17 cellular contexts compared by ENCODE assay signal in the genomic region with DNA sequence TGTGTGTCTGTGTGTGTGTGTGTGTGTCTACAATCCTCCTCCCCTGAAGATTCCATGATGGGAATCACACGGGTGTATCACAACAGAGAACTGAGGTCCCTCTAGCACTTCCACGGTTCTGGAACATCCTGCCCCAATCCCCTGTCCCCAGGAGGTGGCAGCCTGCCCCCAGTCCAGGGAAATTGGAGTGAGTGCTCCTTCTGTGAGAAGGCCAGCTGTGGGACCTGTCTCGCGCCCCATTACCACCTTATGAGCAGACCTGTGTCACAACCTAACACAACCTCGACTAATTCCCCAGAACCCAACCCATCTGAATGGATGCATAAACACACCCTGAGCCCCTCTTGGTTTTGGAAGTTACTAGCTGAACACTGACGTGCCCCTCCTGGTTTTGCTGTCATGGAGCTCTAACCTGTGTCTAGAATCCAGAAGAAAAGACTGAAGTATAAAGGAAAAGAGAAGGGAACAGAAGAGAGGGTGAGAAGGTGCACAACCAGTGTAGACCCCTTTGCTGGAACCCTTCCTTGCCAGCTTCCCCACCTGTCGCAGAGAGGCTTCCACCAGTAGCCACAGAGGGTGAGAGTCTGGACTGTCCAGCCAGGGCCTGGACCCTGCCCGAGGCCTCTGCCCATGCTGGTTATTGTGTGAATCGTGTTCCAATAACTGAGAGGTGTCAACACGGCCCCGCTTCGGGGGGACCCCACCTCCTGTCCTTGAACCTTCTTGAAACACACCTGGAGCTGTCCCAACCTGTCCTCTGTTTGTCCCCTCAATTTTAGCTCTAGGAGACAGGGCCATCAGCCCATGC. TPM values are rescaled to one million over a fixed set of nuclear protein-coding genes. Genes with fewer than 3 reads are reported as not detected.
DNase-seq lines count a peak whose midpoint lies in the region; ATAC-seq and TF ChIP-seq lines count a peak whose summit lies in the region.
"Had no signal": no experiment of that assay in that cellular context is flagged by ENCODE, and none has a peak within 500 bp of the region (broad histone marks: within the 10 kb centered on the region; RNA-seq: fewer than 3 reads in every experiment).

No MANE protein-coding gene starts in this region.

- peak overlapping the region in 2 of 5 donors; percentile 56 to 79 for H3K9ac ChIP-seq in subcutaneous abdominal adipose tissue (ENCODE audit: low read length in 5 of 5)

- H3F3A ChIP-seq in PC-9 (ENCODE audit: insufficient read depth, low read depth), result no peaks in the 10 kb centered on the region

- H3K9me3 ChIP-seq in PC-9 (ENCODE audit: insufficient read depth, low read depth) (no peaks in the 10 kb centered on the region), subcutaneous abdominal adipose tissue (ENCODE audit: control insufficient read depth in 5 of 5, low read length in 5 of 5) (no peaks in the 10 kb centered on the region), mucosa of descending colon (no peaks in the 10 kb centered on the region)
- H3K9me3 ChIP-seq: HAP-1 had no signal

- peak; percentile 10 for DNase-seq in NCI-H748 (lab: John Stamatoyannopoulos, UW; ENCODE audit: unreplicated experiment)
- no peak for DNase-seq in NCI-H748 treated with DMSO at 0.1 percent for 48 hours (lab: John Stamatoyannopoulos, UW)
- DNase-seq in PC-9, result no peak
- no peak for DNase-seq in foreskin keratinocyte
- no peak for DNase-seq in NCI-H1436 (lab: John Stamatoyannopoulos, UW)
- DNase-seq in mucosa of descending colon, result no peak
- no peak for DNase-seq in C1 segment of cervical spinal cord (lab: John Stamatoyannopoulos, UW)
- DNase-seq: activated CD4-positive, alpha-beta memory T cell treated with anti-CD3 and anti-CD28 coated beads, Interleukin-2, amount 10 ng/mL, durations not matched to agents 7 days and 5 days; central memory CD4-positive, alpha-beta T cell; natural killer cell; NCI-H2081; NK-92 treated with Interleukin-12 subunit alpha and Interleukin-12 subunit beta, amount 100 ng/mL, for 24 hours; trophoblast cell had no signal

- CTCF ChIA-PET in PC-9 (lab: Charles Lee), result no interaction called here

- POLR2A ChIA-PET in PC-9 (lab: Charles Lee; ENCODE audit: unreplicated experiment), result no interaction called here

- H3K27me3 ChIP-seq in PC-9 (ENCODE audit: insufficient read depth, low read depth) (peaks cover 90% of the 10 kb centered on the region), foreskin keratinocyte (peaks cover 3% of the 10 kb centered on the region), subcutaneous abdominal adipose tissue (ENCODE audit: control insufficient read depth in 5 of 5, insufficient read depth in 4 of 5, low read length in 5 of 5) (peaks cover 0 to 37% (median 20%) of the 10 kb centered on the region in 5 donors)

- no peaks in the 10 kb centered on the region for H3K79me2 ChIP-seq in PC-9 (ENCODE audit: low read depth)

- TF ChIP-seq CTCF in PC-9 (conservative IDR thresholded peaks at IDR 0.05), result peak; percentile 34
- peak; percentile 32 for TF ChIP-seq CTCF in foreskin keratinocyte (conservative IDR thresholded peaks at IDR 0.05)
- no peak for TF ChIP-seq CTCF in mucosa of descending colon (IDR thresholded peaks at IDR 0.05)

- H3K4me1 ChIP-seq in PC-9 (replicated peaks; ENCODE audit: insufficient read depth) (no peaks in the 10 kb centered on the region), foreskin keratinocyte (no peaks in the 10 kb centered on the region), subcutaneous abdominal adipose tissue (ENCODE audit: control insufficient read depth in 5 of 5, insufficient read depth in 5 of 5, low read length in 5 of 5) (peaks cover 7 to 48% (median 19%) of the 10 kb centered on the region in 5 donors), mucosa of descending colon (ENCODE audit: low read depth) (no peaks in the 10 kb centered on the region)
- H3K4me1 ChIP-seq: HAP-1 had no signal

- H3K4me2 ChIP-seq in PC-9, result no peak overlapping the region
- H3K4me2 ChIP-seq: smooth muscle cell had no signal

- BruUV-seq in PC-9 (replicated peaks; lab: Mats Ljungman, UMichigan), result no TSS peak

- H3K4me3 ChIP-seq in PC-9 (no peak overlapping the region), subcutaneous abdominal adipose tissue (ENCODE audit: low read depth in 1 of 5, low read length in 5 of 5) (peak overlapping the region in 4 of 5 donors; percentile 70 to 83 (median 78)), mucosa of descending colon (no peak overlapping the region)
- H3K4me3 ChIP-seq: HAP-1, smooth muscle cell had no signal

- H3K36me3 ChIP-seq in PC-9 (ENCODE audit: low read depth) (no peaks in the 10 kb centered on the region), subcutaneous abdominal adipose tissue (ENCODE audit: control insufficient read depth in 5 of 5, insufficient read depth in 5 of 5, low read length in 5 of 5) (peaks cover 0 to 31% (median 27%) of the 10 kb centered on the region in 5 donors), mucosa of descending colon (ENCODE audit: low read depth) (no peaks in the 10 kb centered on the region)
- H3K36me3 ChIP-seq: HAP-1 had no signal

- intact Hi-C loops in PC-9 (cut with micrococcal nuclease; ENCODE audit: unreplicated experiment), result loop anchor here (5.0 kb wide), 1 partner anchor 261 kb away; no protein-coding TSS in a partner anchor
- intact Hi-C loops in mucosa of descending colon (cut with DNase I, micrococcal nuclease), result no loop called here

- H2AFZ ChIP-seq in PC-9, result no peak overlapping the region

- no peak for ATAC-seq in foreskin keratinocyte
- no peak for ATAC-seq in mucosa of descending colon

- H3K27ac ChIP-seq in PC-9, result no peak overlapping the region
- no peak overlapping the region for H3K27ac ChIP-seq in foreskin keratinocyte
- peak overlapping the region; percentile 57 for H3K27ac ChIP-seq in subcutaneous abdominal adipose tissue (ENCODE audit: low read depth, low read length)

- H4K20me1 ChIP-seq in PC-9 (ENCODE audit: insufficient read depth), result no peaks in the 10 kb centered on the region

- no peaks in the 10 kb centered on the region for H3K9me2 ChIP-seq in PC-9 (ENCODE audit: insufficient read depth)

RNA-seq across cellular contexts. Expression of a gene that starts 3.4 kb away (rescaled TPM):
- total RNA-seq in PC-9 (2021) (not detected in 2 replicates), foreskin keratinocyte (0.04 TPM in 1 of 2 replicates, not detected in the other), mucosa of descending colon (10 to 100 TPM in 1 of 3 donors, 1 to 10 TPM in 2; 1.2 to 12.7 (median 3.2) TPM)
- polyA plus RNA-seq in foreskin keratinocyte, result 0.03 TPM in 1 of 2 replicates, not detected in the other
- total RNA-seq: activated CD4-positive, alpha-beta memory T cell treated with anti-CD3 and anti-CD28 coated beads, Interleukin-2, amount 10 ng/mL, durations not matched to agents 7 days and 5 days; smooth muscle cell had no signal
- polyA plus RNA-seq: smooth muscle cell had no signal

RNA-seq across cellular contexts. Expression of a gene that starts 54.8 kb away (rescaled TPM):
- total RNA-seq in PC-9 (2021) (not detected in 2 replicates), foreskin keratinocyte (not detected in 2 replicates), mucosa of descending colon (10 to 100 TPM; 38.4 to 62.2 (median 46.5) TPM)
- not detected in 2 replicates for polyA plus RNA-seq in foreskin keratinocyte
- total RNA-seq: activated CD4-positive, alpha-beta memory T cell treated with anti-CD3 and anti-CD28 coated beads, Interleukin-2, amount 10 ng/mL, durations not matched to agents 7 days and 5 days; natural killer cell; smooth muscle cell had no signal
- polyA plus RNA-seq: keratinocyte, smooth muscle cell had no signal

Comparison
In these comparisons a context has a peak if more than half of its experiments do, and no peak if none do; other contexts are left out.
1. H3K4me3 ChIP-seq: peak in subcutaneous abdominal adipose tissue (4 of 5); none in PC-9 (single experiment) and mucosa of descending colon (single experiment).
2. RNA of a gene that starts 54.8 kb away (total RNA-seq): 38.4 to 62.2 TPM in mucosa of descending colon; not detected in PC-9 and not detected in foreskin keratinocyte; every median in the first group is over 10 times any median in the second.